In genomic region chr5:98928802-98929122, GRCh38 we compare ENCODE assay signal across 8 cellular contexts. TPM values are rescaled to one million over a fixed set of nuclear protein-coding genes. Genes with fewer than 3 reads are reported as not detected.
DNase-seq lines count a peak whose midpoint lies in the region; ATAC-seq, FAIRE-seq and TF ChIP-seq lines count a peak whose summit lies in the region.

Gene CHD1 (minus strand): TSS chr5:98929007. CDS start chr5:98926386, 2,621 bp downstream.

- FAIRE-seq in D721Med (lab: Jason Lieb, UNC): no peak

- no peak for TF ChIP-seq CTCF in D721Med (IDR thresholded peaks at IDR 0.05; ENCODE audit: insufficient read depth, missing control alignments)

- DNase-seq in NCI-H2081 (lab: John Stamatoyannopoulos, UW): peak; percentile 89 to 95
- peak; percentile 92 for DNase-seq in T-helper 22 cell (ENCODE audit: low read depth)
- DNase-seq in astrocyte of the hippocampus (ENCODE audit: low read depth, low spot score): peak; percentile 99
- DNase-seq in hippocampal formation (lab: John Stamatoyannopoulos, UW): peak; percentile 92 to 97
- DNase-seq in sciatic nerve (ENCODE audit: low spot score): peak; percentile 97
- DNase-seq in D721Med (ENCODE audit: insufficient read length, low spot score): no peak

- intact Hi-C loops in sciatic nerve (cut with DNase I): no loop called here

- peak; percentile 33 for ATAC-seq in GM18517 (IDR thresholded peaks at IDR 0.05; ENCODE audit: unreplicated experiment)
- peak; percentile 48 for ATAC-seq in HG02981 (IDR thresholded peaks at IDR 0.05; ENCODE audit: unreplicated experiment)
- ATAC-seq in sciatic nerve: peak; percentile 91

RNA-seq across cellular contexts. Expression of gene CHD1, which starts in this region (rescaled TPM):
- total RNA-seq in sciatic nerve: 58.0 TPM

Comparison
In these comparisons a context has a peak if more than half of its experiments do, and no peak if none do; other contexts are left out.
1. ATAC-seq: peak in every context shown above with its lines; median percentile 91 in sciatic nerve; 48 in HG02981; 33 in GM18517.